ENCODE assay signal across 1 cellular context in the genomic region with DNA sequence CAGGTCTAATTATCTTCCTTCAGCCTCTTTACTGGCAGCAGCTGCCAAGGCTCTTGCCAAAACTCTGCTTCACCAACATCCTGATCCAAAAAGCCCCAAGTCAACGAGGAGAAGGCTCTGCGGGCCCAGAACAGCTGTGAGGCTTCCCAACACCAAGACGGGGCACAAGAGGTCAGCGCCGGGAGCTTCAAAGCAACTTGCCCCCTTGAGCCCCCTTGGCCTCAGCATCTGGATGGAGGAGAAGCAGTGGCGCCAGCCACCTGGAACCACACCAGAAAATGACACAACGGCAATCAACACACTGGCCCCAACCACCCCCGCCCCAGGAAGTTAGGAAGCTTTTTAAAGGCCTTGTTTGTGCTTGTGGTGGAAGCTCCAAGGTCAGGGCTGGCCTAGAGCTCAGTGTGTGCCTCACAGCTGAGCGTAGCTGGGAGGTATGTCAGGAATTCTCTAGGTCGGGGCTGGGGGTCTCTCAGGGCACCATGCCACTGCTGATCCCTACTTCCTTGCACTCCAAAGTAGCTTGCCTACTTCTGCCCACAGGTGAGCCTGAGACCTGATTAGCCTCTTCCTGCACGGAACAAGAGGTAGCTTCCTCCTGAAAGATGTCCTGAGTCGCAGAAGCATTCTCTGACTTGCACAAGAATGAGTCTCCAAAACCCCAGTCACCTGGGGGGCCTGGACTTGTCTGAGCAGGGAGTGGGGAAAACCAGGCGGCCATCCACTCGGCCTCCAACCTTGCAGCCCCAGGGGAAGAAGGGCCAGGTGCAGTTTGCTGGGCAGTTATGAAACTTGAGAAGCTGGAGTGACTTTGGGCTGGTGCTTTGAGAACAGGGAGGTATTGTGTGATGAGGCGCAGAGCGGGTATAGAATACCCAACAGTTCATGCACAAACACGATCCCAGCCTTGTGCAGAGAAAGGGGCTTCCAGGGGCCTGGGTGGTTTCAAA.
TF ChIP-seq lines count a peak whose summit lies in the region.

No MANE protein-coding gene starts in this region.

TF ChIP-seq in HepG2, 621 proteins besides CTCF, POLR2A, EP300 and RAD21 (continued from another document and continues in another):
- TF ChIP-seq, protein P1, sequence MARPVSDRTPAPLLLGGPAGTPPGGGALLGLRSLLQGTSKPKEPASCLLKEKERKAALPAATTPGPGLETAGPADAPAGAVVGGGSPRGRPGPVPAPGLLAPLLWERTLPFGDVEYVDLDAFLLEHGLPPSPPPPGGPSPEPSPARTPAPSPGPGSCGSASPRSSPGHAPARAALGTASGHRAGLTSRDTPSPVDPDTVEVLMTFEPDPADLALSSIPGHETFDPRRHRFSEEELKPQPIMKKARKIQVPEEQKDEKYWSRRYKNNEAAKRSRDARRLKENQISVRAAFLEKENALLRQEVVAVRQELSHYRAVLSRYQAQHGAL (CRISPR knock-in tag; IDR thresholded peaks at IDR 0.05; ENCODE audit: not compliant biosample characterization), result no peak
- peak; percentile 86 for TF ChIP-seq ZBTB7B (CRISPR knock-in tag; IDR thresholded peaks at IDR 0.05)
- no peak for TF ChIP-seq MAF1 (CRISPR knock-in tag; IDR thresholded peaks at IDR 0.05; ENCODE audit: borderline replicate concordance)
- peak; percentile 32; the same call in 1 of the 2 replicates for TF ChIP-seq THAP11 (CRISPR knock-in tag; IDR thresholded peaks at IDR 0.05)
- peak; percentile 87 for TF ChIP-seq SALL1 (CRISPR knock-in tag; IDR thresholded peaks at IDR 0.05)
- TF ChIP-seq IRF2 (CRISPR knock-in tag; IDR thresholded peaks at IDR 0.05), result peak; percentile 43; the same call in 1 of the 2 replicates
- no peak for TF ChIP-seq ZNF276 (CRISPR knock-in tag; IDR thresholded peaks at IDR 0.05; ENCODE audit: low read depth)
- no peak for TF ChIP-seq MEIS2 (CRISPR knock-in tag; IDR thresholded peaks at IDR 0.05)
- TF ChIP-seq ZNF652 (CRISPR knock-in tag; IDR thresholded peaks at IDR 0.05; ENCODE audit: borderline replicate concordance, low read depth), result no peak
- TF ChIP-seq REL (CRISPR knock-in tag; conservative IDR thresholded peaks at IDR 0.05), result no peak
- TF ChIP-seq, protein P2, sequence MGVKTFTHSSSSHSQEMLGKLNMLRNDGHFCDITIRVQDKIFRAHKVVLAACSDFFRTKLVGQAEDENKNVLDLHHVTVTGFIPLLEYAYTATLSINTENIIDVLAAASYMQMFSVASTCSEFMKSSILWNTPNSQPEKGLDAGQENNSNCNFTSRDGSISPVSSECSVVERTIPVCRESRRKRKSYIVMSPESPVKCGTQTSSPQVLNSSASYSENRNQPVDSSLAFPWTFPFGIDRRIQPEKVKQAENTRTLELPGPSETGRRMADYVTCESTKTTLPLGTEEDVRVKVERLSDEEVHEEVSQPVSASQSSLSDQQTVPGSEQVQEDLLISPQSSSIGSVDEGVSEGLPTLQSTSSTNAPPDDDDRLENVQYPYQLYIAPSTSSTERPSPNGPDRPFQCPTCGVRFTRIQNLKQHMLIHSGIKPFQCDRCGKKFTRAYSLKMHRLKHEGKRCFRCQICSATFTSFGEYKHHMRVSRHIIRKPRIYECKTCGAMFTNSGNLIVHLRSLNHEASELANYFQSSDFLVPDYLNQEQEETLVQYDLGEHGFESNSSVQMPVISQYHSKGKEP (CRISPR knock-in tag; IDR thresholded peaks at IDR 0.05), result no peak
- no peak for TF ChIP-seq ZNF431 (CRISPR knock-in tag; IDR thresholded peaks at IDR 0.05; ENCODE audit: borderline replicate concordance, low read depth)
- 0 out of 2 replicates have a peak, but pooled peaks have one; percentile 19 for TF ChIP-seq SP4 (CRISPR knock-in tag; IDR thresholded peaks at IDR 0.05)
- TF ChIP-seq CCAR2 (optimal IDR thresholded peaks at IDR 0.05; ENCODE audit: low read depth, low read length), result no peak
- TF ChIP-seq SRSF1 (optimal IDR thresholded peaks at IDR 0.05; ENCODE audit: low read depth, low read length), result peak; percentile 65
- no peak for TF ChIP-seq HNRNPUL1 (IDR thresholded peaks at IDR 0.05; ENCODE audit: low read depth, low read length)
- TF ChIP-seq REXO4 (CRISPR knock-in tag; IDR thresholded peaks at IDR 0.05; ENCODE audit: borderline replicate concordance), result no peak
- no peak for TF ChIP-seq ZSCAN25 (CRISPR knock-in tag; IDR thresholded peaks at IDR 0.05)
- TF ChIP-seq, protein P3, sequence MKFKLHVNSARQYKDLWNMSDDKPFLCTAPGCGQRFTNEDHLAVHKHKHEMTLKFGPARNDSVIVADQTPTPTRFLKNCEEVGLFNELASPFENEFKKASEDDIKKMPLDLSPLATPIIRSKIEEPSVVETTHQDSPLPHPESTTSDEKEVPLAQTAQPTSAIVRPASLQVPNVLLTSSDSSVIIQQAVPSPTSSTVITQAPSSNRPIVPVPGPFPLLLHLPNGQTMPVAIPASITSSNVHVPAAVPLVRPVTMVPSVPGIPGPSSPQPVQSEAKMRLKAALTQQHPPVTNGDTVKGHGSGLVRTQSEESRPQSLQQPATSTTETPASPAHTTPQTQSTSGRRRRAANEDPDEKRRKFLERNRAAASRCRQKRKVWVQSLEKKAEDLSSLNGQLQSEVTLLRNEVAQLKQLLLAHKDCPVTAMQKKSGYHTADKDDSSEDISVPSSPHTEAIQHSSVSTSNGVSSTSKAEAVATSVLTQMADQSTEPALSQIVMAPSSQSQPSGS (CRISPR knock-in tag; IDR thresholded peaks at IDR 0.05), result no peak
- no peak for TF ChIP-seq FOXK1 (CRISPR knock-in tag; IDR thresholded peaks at IDR 0.05; ENCODE audit: borderline replicate concordance, low read depth)
- TF ChIP-seq, protein P4, sequence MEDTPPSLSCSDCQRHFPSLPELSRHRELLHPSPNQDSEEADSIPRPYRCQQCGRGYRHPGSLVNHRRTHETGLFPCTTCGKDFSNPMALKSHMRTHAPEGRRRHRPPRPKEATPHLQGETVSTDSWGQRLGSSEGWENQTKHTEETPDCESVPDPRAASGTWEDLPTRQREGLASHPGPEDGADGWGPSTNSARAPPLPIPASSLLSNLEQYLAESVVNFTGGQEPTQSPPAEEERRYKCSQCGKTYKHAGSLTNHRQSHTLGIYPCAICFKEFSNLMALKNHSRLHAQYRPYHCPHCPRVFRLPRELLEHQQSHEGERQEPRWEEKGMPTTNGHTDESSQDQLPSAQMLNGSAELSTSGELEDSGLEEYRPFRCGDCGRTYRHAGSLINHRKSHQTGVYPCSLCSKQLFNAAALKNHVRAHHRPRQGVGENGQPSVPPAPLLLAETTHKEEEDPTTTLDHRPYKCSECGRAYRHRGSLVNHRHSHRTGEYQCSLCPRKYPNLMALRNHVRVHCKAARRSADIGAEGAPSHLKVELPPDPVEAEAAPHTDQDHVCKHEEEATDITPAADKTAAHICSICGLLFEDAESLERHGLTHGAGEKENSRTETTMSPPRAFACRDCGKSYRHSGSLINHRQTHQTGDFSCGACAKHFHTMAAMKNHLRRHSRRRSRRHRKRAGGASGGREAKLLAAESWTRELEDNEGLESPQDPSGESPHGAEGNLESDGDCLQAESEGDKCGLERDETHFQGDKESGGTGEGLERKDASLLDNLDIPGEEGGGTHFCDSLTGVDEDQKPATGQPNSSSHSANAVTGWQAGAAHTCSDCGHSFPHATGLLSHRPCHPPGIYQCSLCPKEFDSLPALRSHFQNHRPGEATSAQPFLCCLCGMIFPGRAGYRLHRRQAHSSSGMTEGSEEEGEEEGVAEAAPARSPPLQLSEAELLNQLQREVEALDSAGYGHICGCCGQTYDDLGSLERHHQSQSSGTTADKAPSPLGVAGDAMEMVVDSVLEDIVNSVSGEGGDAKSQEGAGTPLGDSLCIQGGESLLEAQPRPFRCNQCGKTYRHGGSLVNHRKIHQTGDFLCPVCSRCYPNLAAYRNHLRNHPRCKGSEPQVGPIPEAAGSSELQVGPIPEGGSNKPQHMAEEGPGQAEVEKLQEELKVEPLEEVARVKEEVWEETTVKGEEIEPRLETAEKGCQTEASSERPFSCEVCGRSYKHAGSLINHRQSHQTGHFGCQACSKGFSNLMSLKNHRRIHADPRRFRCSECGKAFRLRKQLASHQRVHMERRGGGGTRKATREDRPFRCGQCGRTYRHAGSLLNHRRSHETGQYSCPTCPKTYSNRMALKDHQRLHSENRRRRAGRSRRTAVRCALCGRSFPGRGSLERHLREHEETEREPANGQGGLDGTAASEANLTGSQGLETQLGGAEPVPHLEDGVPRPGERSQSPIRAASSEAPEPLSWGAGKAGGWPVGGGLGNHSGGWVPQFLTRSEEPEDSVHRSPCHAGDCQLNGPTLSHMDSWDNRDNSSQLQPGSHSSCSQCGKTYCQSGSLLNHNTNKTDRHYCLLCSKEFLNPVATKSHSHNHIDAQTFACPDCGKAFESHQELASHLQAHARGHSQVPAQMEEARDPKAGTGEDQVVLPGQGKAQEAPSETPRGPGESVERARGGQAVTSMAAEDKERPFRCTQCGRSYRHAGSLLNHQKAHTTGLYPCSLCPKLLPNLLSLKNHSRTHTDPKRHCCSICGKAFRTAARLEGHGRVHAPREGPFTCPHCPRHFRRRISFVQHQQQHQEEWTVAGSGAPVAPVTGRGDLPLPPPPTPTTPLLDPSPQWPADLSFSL (CRISPR knock-in tag; IDR thresholded peaks at IDR 0.05), result peak; percentile 94
- TF ChIP-seq POLR2AphosphoS5 (IDR thresholded peaks at IDR 0.05; ENCODE audit: low read depth, low read length), result no peak
- TF ChIP-seq ZNF616 (CRISPR knock-in tag; IDR thresholded peaks at IDR 0.05; ENCODE audit: low read depth), result no peak
- no peak for TF ChIP-seq ZNF235 (CRISPR knock-in tag; IDR thresholded peaks at IDR 0.05; ENCODE audit: borderline replicate concordance)
- no peak for TF ChIP-seq ZBED4 (CRISPR knock-in tag; IDR thresholded peaks at IDR 0.05; ENCODE audit: borderline replicate concordance)
- 0 out of 2 replicates have a peak, but pooled peaks have one; percentile 39 for TF ChIP-seq SMAD1 (CRISPR knock-in tag; IDR thresholded peaks at IDR 0.05; ENCODE audit: borderline replicate concordance, low read depth)
- TF ChIP-seq SYNCRIP (IDR thresholded peaks at IDR 0.05; ENCODE audit: insufficient read depth, low read depth, low read length), result no peak
- TF ChIP-seq, protein P5, sequence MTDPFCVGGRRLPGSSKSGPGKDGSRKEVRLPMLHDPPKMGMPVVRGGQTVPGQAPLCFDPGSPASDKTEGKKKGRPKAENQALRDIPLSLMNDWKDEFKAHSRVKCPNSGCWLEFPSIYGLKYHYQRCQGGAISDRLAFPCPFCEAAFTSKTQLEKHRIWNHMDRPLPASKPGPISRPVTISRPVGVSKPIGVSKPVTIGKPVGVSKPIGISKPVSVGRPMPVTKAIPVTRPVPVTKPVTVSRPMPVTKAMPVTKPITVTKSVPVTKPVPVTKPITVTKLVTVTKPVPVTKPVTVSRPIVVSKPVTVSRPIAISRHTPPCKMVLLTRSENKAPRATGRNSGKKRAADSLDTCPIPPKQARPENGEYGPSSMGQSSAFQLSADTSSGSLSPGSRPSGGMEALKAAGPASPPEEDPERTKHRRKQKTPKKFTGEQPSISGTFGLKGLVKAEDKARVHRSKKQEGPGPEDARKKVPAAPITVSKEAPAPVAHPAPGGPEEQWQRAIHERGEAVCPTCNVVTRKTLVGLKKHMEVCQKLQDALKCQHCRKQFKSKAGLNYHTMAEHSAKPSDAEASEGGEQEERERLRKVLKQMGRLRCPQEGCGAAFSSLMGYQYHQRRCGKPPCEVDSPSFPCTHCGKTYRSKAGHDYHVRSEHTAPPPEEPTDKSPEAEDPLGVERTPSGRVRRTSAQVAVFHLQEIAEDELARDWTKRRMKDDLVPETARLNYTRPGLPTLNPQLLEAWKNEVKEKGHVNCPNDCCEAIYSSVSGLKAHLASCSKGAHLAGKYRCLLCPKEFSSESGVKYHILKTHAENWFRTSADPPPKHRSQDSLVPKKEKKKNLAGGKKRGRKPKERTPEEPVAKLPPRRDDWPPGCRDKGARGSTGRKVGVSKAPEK (CRISPR knock-in tag; IDR thresholded peaks at IDR 0.05; ENCODE audit: borderline replicate concordance), result no peak
- no peak for TF ChIP-seq ZNF780A (CRISPR knock-in tag; IDR thresholded peaks at IDR 0.05)
- TF ChIP-seq, protein P6, sequence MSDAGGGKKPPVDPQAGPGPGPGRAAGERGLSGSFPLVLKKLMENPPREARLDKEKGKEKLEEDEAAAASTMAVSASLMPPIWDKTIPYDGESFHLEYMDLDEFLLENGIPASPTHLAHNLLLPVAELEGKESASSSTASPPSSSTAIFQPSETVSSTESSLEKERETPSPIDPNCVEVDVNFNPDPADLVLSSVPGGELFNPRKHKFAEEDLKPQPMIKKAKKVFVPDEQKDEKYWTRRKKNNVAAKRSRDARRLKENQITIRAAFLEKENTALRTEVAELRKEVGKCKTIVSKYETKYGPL (CRISPR knock-in tag; IDR thresholded peaks at IDR 0.05), result no peak
- no peak for TF ChIP-seq ZNF326 (CRISPR knock-in tag; IDR thresholded peaks at IDR 0.05; ENCODE audit: borderline replicate concordance)
- TF ChIP-seq ATF1 (CRISPR knock-in tag; IDR thresholded peaks at IDR 0.05), result no peak
- TF ChIP-seq KDM2A (CRISPR knock-in tag; IDR thresholded peaks at IDR 0.05; ENCODE audit: borderline replicate concordance, low read depth), result peak; percentile 19; the same call in 1 of the 2 replicates
- TF ChIP-seq TAF1 (CRISPR knock-in tag; IDR thresholded peaks at IDR 0.05), result no peak; the same call in 1 of the 2 replicates
- no peak for TF ChIP-seq PLRG1 (conservative IDR thresholded peaks at IDR 0.05)
